In the genomic region with DNA sequence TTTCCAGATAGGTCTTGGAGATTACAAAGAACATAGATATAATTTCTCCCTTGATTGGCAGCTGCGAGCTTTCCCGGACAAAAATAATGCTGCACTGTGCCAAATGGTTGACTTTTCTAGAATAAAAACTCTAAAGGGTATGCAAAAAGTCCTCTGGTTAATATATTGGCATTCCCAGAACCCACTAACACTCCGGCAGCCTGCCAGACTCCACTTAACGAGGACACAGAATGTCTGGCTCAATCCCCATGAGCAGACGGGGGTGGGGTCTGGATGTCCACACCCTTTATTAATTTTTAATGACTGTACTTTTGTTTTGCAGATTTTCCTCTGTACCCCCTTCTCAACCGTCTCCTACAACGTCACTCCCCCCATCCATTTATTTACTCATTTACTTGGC, we compare ENCODE assay signal across 11 cellular contexts. TPM values are rescaled to one million over a fixed set of nuclear protein-coding genes. Genes with fewer than 3 reads are reported as not detected.
DNase-seq lines count a peak whose midpoint lies in the region; ATAC-seq, FAIRE-seq and TF ChIP-seq lines count a peak whose summit lies in the region.
"Had no signal": no experiment of that assay in that cellular context is flagged by ENCODE, and none has a peak within 500 bp of the region (broad histone marks: within the 10 kb centered on the region; RNA-seq: fewer than 3 reads in every experiment).

No MANE protein-coding gene starts in this region.

- H3K27ac Mint-ChIP-seq in activated T-cell treated with anti-CD3 and anti-CD28 coated beads, Interleukin-2, amount 50 U/mL, for 24 hours = no peak overlapping the region
- H3K27ac Mint-ChIP-seq in activated naive CD8-positive, alpha-beta T cell treated with anti-CD3 and anti-CD28 coated beads for 36 hours = no peak overlapping the region
- H3K27ac Mint-ChIP-seq: T-helper 2 cell treated with Interferon-gamma antibody and Interleukin-4, amounts not matched to agents 5 μg/mL and 100 μg/mL, for 36 hours had no signal

- H3K27ac ChIP-seq in RWPE1 (peak overlapping the region; percentile 89), small intestine (ENCODE audit: low read depth in 1 of 2, low read length in 1 of 2) (peak overlapping the region; percentile 27 to 69)

- peaks cover 37% of the 10 kb centered on the region for H3K4me1 Mint-ChIP-seq in activated T-cell treated with anti-CD3 and anti-CD28 coated beads, Interleukin-2, amount 50 U/mL, for 24 hours (ENCODE audit: low read depth)
- H3K4me1 Mint-ChIP-seq in activated naive CD8-positive, alpha-beta T cell treated with anti-CD3 and anti-CD28 coated beads for 36 hours = peaks cover 34% of the 10 kb centered on the region

- H3K4me1 ChIP-seq in small intestine (ENCODE audit: control insufficient read depth in 2 of 2, insufficient read depth in 1 of 2, low read depth in 1 of 2, low read length in 1 of 2) = peaks cover 9 to 10% of the 10 kb centered on the region in 2 donors

- no peak overlapping the region for H3K4me3 ChIP-seq in small intestine (ENCODE audit: low read depth in 1 of 2, low read length in 2 of 2)

- no peaks in the 10 kb centered on the region for H3K9me3 Mint-ChIP-seq in activated T-cell treated with anti-CD3 and anti-CD28 coated beads, Interleukin-2, amount 50 U/mL, for 24 hours
- H3K9me3 Mint-ChIP-seq in activated naive CD8-positive, alpha-beta T cell treated with anti-CD3 and anti-CD28 coated beads for 36 hours = no peaks in the 10 kb centered on the region
- H3K9me3 Mint-ChIP-seq: naive thymus-derived CD4-positive, alpha-beta T cell; T-helper 2 cell treated with Interferon-gamma antibody and Interleukin-4, amounts not matched to agents 5 μg/mL and 100 μg/mL, for 36 hours had no signal

- H3K4me3 Mint-ChIP-seq in activated T-cell treated with anti-CD3 and anti-CD28 coated beads, Interleukin-2, amount 50 U/mL, for 24 hours = no peak overlapping the region
- H3K4me3 Mint-ChIP-seq in activated naive CD8-positive, alpha-beta T cell treated with anti-CD3 and anti-CD28 coated beads for 36 hours = no peak overlapping the region
- H3K4me3 Mint-ChIP-seq: T-helper 2 cell treated with Interferon-gamma antibody and Interleukin-4, amounts not matched to agents 5 μg/mL and 100 μg/mL, for 36 hours had no signal

- no peaks in the 10 kb centered on the region for H3K36me3 Mint-ChIP-seq in activated T-cell treated with anti-CD3 and anti-CD28 coated beads, Interleukin-2, amount 50 U/mL, for 24 hours (ENCODE audit: low read depth)
- peaks cover 2% of the 10 kb centered on the region for H3K36me3 Mint-ChIP-seq in activated naive CD8-positive, alpha-beta T cell treated with anti-CD3 and anti-CD28 coated beads for 36 hours

- DNase-seq in G401 (ENCODE audit: low spot score) (peak; percentile 65), RWPE1 (ENCODE audit: low spot score) (no peak), left cardiac atrium (peak; percentile 81), small intestine (peak; percentile 26), NCI-H82 (lab: John Stamatoyannopoulos, UW) (no peak), kidney glomerular epithelial cell (lab: John Stamatoyannopoulos, UW) (no peak)
- DNase-seq in activated T-cell treated with anti-CD3 and anti-CD28 coated beads, Interleukin-2, amount 50 U/mL, for 24 hours = no peak
- no peak for DNase-seq in activated naive CD8-positive, alpha-beta T cell treated with anti-CD3 and anti-CD28 coated beads for 36 hours
- DNase-seq: erythroblast; naive thymus-derived CD4-positive, alpha-beta T cell had no signal

- POLR2A ChIA-PET in RWPE1 (lab: Yijun Ruan, JAX; ENCODE audit: low non-redundant PET) = no interaction called here

- H3K27me3 Mint-ChIP-seq in activated T-cell treated with anti-CD3 and anti-CD28 coated beads, Interleukin-2, amount 50 U/mL, for 24 hours = peaks cover 11% of the 10 kb centered on the region
- H3K27me3 Mint-ChIP-seq in activated naive CD8-positive, alpha-beta T cell treated with anti-CD3 and anti-CD28 coated beads for 36 hours = peaks cover 22% of the 10 kb centered on the region

- intact Hi-C loops in left cardiac atrium (cut with DNase I) = loop anchor here (2.0 to 10.0 kb wide), 2 partner anchors 47 to 163 kb away; no protein-coding TSS in a partner anchor

- no peaks in the 10 kb centered on the region for H3K27me3 ChIP-seq in small intestine (ENCODE audit: control insufficient read depth in 2 of 2, insufficient read depth in 2 of 2, low read length in 2 of 2)

- CTCF ChIA-PET in RWPE1 (lab: Yijun Ruan, JAX) = interaction anchor here (0.6 to 0.9 kb wide), 2 partner anchors 480 to 618 kb away, joined by 3 to 4 read pairs; no protein-coding TSS in a partner anchor

- no peaks in the 10 kb centered on the region for H3K9me3 ChIP-seq in small intestine (ENCODE audit: control insufficient read depth, low read depth)

- in situ Hi-C loops in G401 (cut with HindIII; ENCODE audit: low sequenced_read_pairs) = no loop called here

- H3K36me3 ChIP-seq in small intestine (ENCODE audit: control insufficient read depth in 2 of 2, insufficient read depth in 2 of 2, low read length in 2 of 2) = no peaks in the 10 kb centered on the region

- 10 to 26% (median 24%) methylated on average over 7 of the region's 7 CpGs for WGBS in small intestine, 3 donors

- ATAC-seq in left cardiac atrium = peak in 1 of 2 donors; percentile 3
- ATAC-seq: naive thymus-derived CD4-positive, alpha-beta T cell had no signal

- no peak for TF ChIP-seq CTCF in RWPE1 (conservative IDR thresholded peaks at IDR 0.05; ENCODE audit: low read depth)

- no peak for FAIRE-seq in small intestine (lab: Jason Lieb, UNC)

RNA-seq across cellular contexts. Expression of gene LDLRAD4, which starts 3.3 kb away (rescaled TPM):
- total RNA-seq in G401 (2014; rRNA removed; shearing (Covaris generic)) = 0.06 TPM in 1 of 2 replicates, not detected in the other
- 10 to 100 TPM; 28.9 to 80.2 TPM for total RNA-seq in left cardiac atrium
- polyA plus RNA-seq in small intestine = 1 to 10 TPM; 2.7 to 7.4 (median 6.6) TPM
- 10 to 100 TPM; 27.4 to 27.5 TPM for total RNA-seq in activated naive CD8-positive, alpha-beta T cell treated with anti-CD3 and anti-CD28 coated beads for 36 hours

Comparison
In these comparisons a context has a peak if more than half of its experiments do, and no peak if none do; other contexts are left out.
1. DNase-seq: peak in G401 (single experiment), left cardiac atrium (single experiment) and small intestine (single experiment); none in RWPE1 (single experiment), activated T-cell treated with anti-CD3 and anti-CD28 coated beads, Interleukin-2, amount 50 U/mL, for 24 hours (single experiment), activated naive CD8-positive, alpha-beta T cell treated with anti-CD3 and anti-CD28 coated beads for 36 hours (single experiment), NCI-H82 (single experiment) and kidney glomerular epithelial cell (single experiment).
2. RNA of gene LDLRAD4, which starts 3.3 kb away (total RNA-seq): 28.9 to 80.2 TPM in left cardiac atrium and 27.4 to 27.5 TPM in activated naive CD8-positive, alpha-beta T cell treated with anti-CD3 and anti-CD28 coated beads for 36 hours; 0.06 TPM in G401; every median in the first group is over 10 times any median in the second.